Comparison of ENCODE assay signal across 14 cellular contexts in the genomic region with DNA sequence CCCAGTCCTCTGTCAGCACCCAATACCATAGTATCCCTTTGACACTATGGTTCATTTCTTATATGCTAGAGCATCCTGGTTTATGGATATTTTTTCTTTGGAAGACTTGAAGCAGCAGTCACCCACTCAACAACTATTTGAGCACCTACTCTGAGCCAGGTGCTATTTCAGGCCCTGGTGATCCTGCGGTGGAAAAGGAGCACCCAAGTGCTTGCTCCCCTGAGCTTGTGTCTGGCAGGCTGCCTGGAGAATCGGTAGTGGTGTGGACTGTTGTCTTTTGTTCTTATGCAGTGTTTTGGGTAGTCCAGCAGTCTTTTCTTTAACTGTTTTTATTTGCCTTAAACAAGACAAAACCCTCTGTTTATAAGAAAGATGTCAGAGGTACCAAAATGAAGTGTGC. TPM values are rescaled to one million over a fixed set of nuclear protein-coding genes. Genes with fewer than 3 reads are reported as not detected.
DNase-seq lines count a peak whose midpoint lies in the region; ATAC-seq and TF ChIP-seq lines count a peak whose summit lies in the region.
"Had no signal": no experiment of that assay in that cellular context is flagged by ENCODE, and none has a peak within 500 bp of the region (broad histone marks: within the 10 kb centered on the region; RNA-seq: fewer than 3 reads in every experiment).

No MANE protein-coding gene starts in this region.

- H3K4me3 Mint-ChIP-seq in CD4-positive, CD25-positive, alpha-beta regulatory T cell: peak overlapping the region in 3 of 4 donors; percentile 71 to 87 (median 79)
- H3K4me3 Mint-ChIP-seq in CD8-positive, alpha-beta memory T cell: peak overlapping the region in 5 of 7 donors; percentile 20 to 81 (median 51)
- H3K4me3 Mint-ChIP-seq in activated CD8-positive, alpha-beta T cell treated with anti-CD3 and anti-CD28 coated beads for 36 hours: no peak overlapping the region
- no peak overlapping the region for H3K4me3 Mint-ChIP-seq in memory B cell

- 50 to 55% methylated on average over 1 to 2 of the region's 2 CpGs for WGBS in transverse colon (ENCODE audit: low coverage in 1 of 2), 2 donors

- CTCF ChIA-PET in CD8-positive, alpha-beta memory T cell (lab: Charles Lee): no interaction called here
- CTCF ChIA-PET in activated CD8-positive, alpha-beta T cell treated with anti-CD3 and anti-CD28 coated beads for 36 hours (lab: Charles Lee): interaction anchor here (0.9 kb wide), 1 partner anchor 9 kb away, joined by 3 read pairs; no protein-coding TSS in a partner anchor

- ATAC-seq in CD4-positive, CD25-positive, alpha-beta regulatory T cell (ENCODE audit: low read depth in 2 of 2): no peak
- ATAC-seq in activated CD8-positive, alpha-beta T cell treated with anti-CD3 and anti-CD28 coated beads for 36 hours: no peak
- ATAC-seq in memory B cell (ENCODE audit: low read depth) (no peak), GM19324 (IDR thresholded peaks at IDR 0.05; ENCODE audit: low FRiP score, unreplicated experiment) (no peak)

- H3K4me1 ChIP-seq in CD4-positive, CD25-positive, alpha-beta regulatory T cell (ENCODE audit: control insufficient read depth, insufficient read depth, low read length, poor library complexity, severe bottlenecking): peaks cover 96% of the 10 kb centered on the region
- H3K4me1 ChIP-seq in CD8-positive, alpha-beta memory T cell (ENCODE audit: insufficient read depth, low read length): peaks cover 95% of the 10 kb centered on the region
- peaks cover 9 to 49% (median 14%) of the 10 kb centered on the region in 4 donors for H3K4me1 ChIP-seq in transverse colon

- H3K4me1 Mint-ChIP-seq in CD4-positive, CD25-positive, alpha-beta regulatory T cell: peaks cover 28 to 100% (median 83%) of the 10 kb centered on the region in 4 donors
- H3K4me1 Mint-ChIP-seq in CD8-positive, alpha-beta memory T cell: peaks cover 90 to 98% (median 93%) of the 10 kb centered on the region in 3 donors
- peaks cover 93% of the 10 kb centered on the region for H3K4me1 Mint-ChIP-seq in activated CD8-positive, alpha-beta T cell treated with anti-CD3 and anti-CD28 coated beads for 36 hours (ENCODE audit: low read depth)
- H3K4me1 Mint-ChIP-seq in memory B cell: peaks cover 63% of the 10 kb centered on the region

- peak overlapping the region; percentile 85 for H3K27ac ChIP-seq in CD4-positive, CD25-positive, alpha-beta regulatory T cell (ENCODE audit: insufficient read depth, low read length, poor library complexity, severe bottlenecking)
- no peak overlapping the region for H3K27ac ChIP-seq in CD8-positive, alpha-beta memory T cell (ENCODE audit: low read depth, low read length)
- no peak overlapping the region for H3K27ac ChIP-seq in transverse colon
- H3K27ac ChIP-seq: coronary artery, hepatocyte, SK-N-MC had no signal

- peak overlapping the region; percentile 9 for H3K4me3 ChIP-seq in CD4-positive, CD25-positive, alpha-beta regulatory T cell (ENCODE audit: low read depth, low read length)
- H3K4me3 ChIP-seq in CD8-positive, alpha-beta memory T cell (ENCODE audit: low read length): no peak overlapping the region
- H3K4me3 ChIP-seq in transverse colon: no peak overlapping the region
- H3K4me3 ChIP-seq: coronary artery, esophagus squamous epithelium, hepatocyte, SK-N-MC had no signal

- H3K27me3 ChIP-seq in CD4-positive, CD25-positive, alpha-beta regulatory T cell (ENCODE audit: control insufficient read depth, insufficient read depth, low read length): no peaks in the 10 kb centered on the region
- no peaks in the 10 kb centered on the region for H3K27me3 ChIP-seq in CD8-positive, alpha-beta memory T cell (ENCODE audit: insufficient read depth, low read length, poor library complexity, severe bottlenecking)
- H3K27me3 ChIP-seq in transverse colon: no peaks in the 10 kb centered on the region
- H3K27me3 ChIP-seq: esophagus squamous epithelium, hepatocyte had no signal

- POLR2A ChIA-PET in CD8-positive, alpha-beta memory T cell (lab: Charles Lee): interaction anchor here (1.3 kb wide), 1 partner anchor 18 kb away, joined by 5 read pairs; no protein-coding TSS in a partner anchor
- POLR2A ChIA-PET in activated CD8-positive, alpha-beta T cell treated with anti-CD3 and anti-CD28 coated beads for 36 hours (lab: Charles Lee): interaction anchor here (1.3 to 2.5 kb wide), 4 partner anchors 10 to 19 kb away, joined by 3 to 8 read pairs (median 4); no protein-coding TSS in a partner anchor

- in situ Hi-C loops in transverse colon (cut with MboI; ENCODE audit: low pct_ligation_motif_present in 1 of 4, low pct_unique_long_range_greater_than_20kb in 1 of 4, low sequenced_read_pairs in 3 of 4): no loop called here

- no peaks in the 10 kb centered on the region for H3K27me3 Mint-ChIP-seq in CD4-positive, CD25-positive, alpha-beta regulatory T cell
- no peaks in the 10 kb centered on the region for H3K27me3 Mint-ChIP-seq in CD8-positive, alpha-beta memory T cell
- no peaks in the 10 kb centered on the region for H3K27me3 Mint-ChIP-seq in activated CD8-positive, alpha-beta T cell treated with anti-CD3 and anti-CD28 coated beads for 36 hours
- no peaks in the 10 kb centered on the region for H3K27me3 Mint-ChIP-seq in memory B cell

- H3K9me3 Mint-ChIP-seq in CD4-positive, CD25-positive, alpha-beta regulatory T cell: peaks cover 0 to 1% (median 0%) of the 10 kb centered on the region in 7 donors
- H3K9me3 Mint-ChIP-seq in CD8-positive, alpha-beta memory T cell: no peaks in the 10 kb centered on the region
- no peaks in the 10 kb centered on the region for H3K9me3 Mint-ChIP-seq in activated CD8-positive, alpha-beta T cell treated with anti-CD3 and anti-CD28 coated beads for 36 hours
- peaks cover 1% of the 10 kb centered on the region for H3K9me3 Mint-ChIP-seq in memory B cell

- TF ChIP-seq CTCF in activated CD8-positive, alpha-beta T cell treated with anti-CD3 and anti-CD28 coated beads for 36 hours (IDR thresholded peaks at IDR 0.05): no peak
- no peak for TF ChIP-seq CTCF in transverse colon (IDR thresholded peaks at IDR 0.05)

- peak overlapping the region; percentile 93 to 98 (median 93) for H3K27ac Mint-ChIP-seq in CD4-positive, CD25-positive, alpha-beta regulatory T cell
- peak overlapping the region; percentile 87 to 100 (median 96) for H3K27ac Mint-ChIP-seq in CD8-positive, alpha-beta memory T cell
- H3K27ac Mint-ChIP-seq in activated CD8-positive, alpha-beta T cell treated with anti-CD3 and anti-CD28 coated beads for 36 hours: peak overlapping the region; percentile 84
- H3K27ac Mint-ChIP-seq in memory B cell: peak overlapping the region; percentile 88

- peaks cover 22% of the 10 kb centered on the region for H3K36me3 Mint-ChIP-seq in CD4-positive, CD25-positive, alpha-beta regulatory T cell
- peaks cover 0 to 28% (median 6%) of the 10 kb centered on the region in 3 donors for H3K36me3 Mint-ChIP-seq in CD8-positive, alpha-beta memory T cell
- H3K36me3 Mint-ChIP-seq in activated CD8-positive, alpha-beta T cell treated with anti-CD3 and anti-CD28 coated beads for 36 hours (ENCODE audit: low read depth): peaks cover 38% of the 10 kb centered on the region
- peaks cover 13% of the 10 kb centered on the region for H3K36me3 Mint-ChIP-seq in memory B cell

- DNase-seq in CD4-positive, CD25-positive, alpha-beta regulatory T cell: no peak
- no peak for DNase-seq in CD8-positive, alpha-beta memory T cell
- no peak for DNase-seq in activated CD8-positive, alpha-beta T cell treated with anti-CD3 and anti-CD28 coated beads for 36 hours
- DNase-seq in memory B cell (ENCODE audit: low spot score in 2 of 2) (no peak), GM19238 (ENCODE audit: insufficient read length, low spot score) (no peak), transverse colon (no peak)
- no peak for DNase-seq in stimulated activated naive CD4-positive, alpha-beta T cell treated with Interleukin-2 at 50 U/mL for 16 hours (lab: John Stamatoyannopoulos, UW)
- DNase-seq: activated CD4-positive, CD25-positive, alpha-beta regulatory T cell; esophagus squamous epithelium; NCI-H187 had no signal

- intact Hi-C loops in activated CD8-positive, alpha-beta T cell treated with anti-CD3 and anti-CD28 coated beads for 36 hours (cut with micrococcal nuclease): no loop called here
- intact Hi-C loops in transverse colon (cut with DNase I; ENCODE audit: low total_unique reads): no loop called here

- no peak for TF ChIP-seq EP300 in transverse colon (IDR thresholded peaks at IDR 0.05; ENCODE audit: low read depth)

- H3K9me3 ChIP-seq in CD4-positive, CD25-positive, alpha-beta regulatory T cell (ENCODE audit: control insufficient read depth in 2 of 2, low read length in 2 of 2): no peaks in the 10 kb centered on the region
- no peaks in the 10 kb centered on the region for H3K9me3 ChIP-seq in CD8-positive, alpha-beta memory T cell (ENCODE audit: low read length)
- H3K9me3 ChIP-seq in transverse colon: no peaks in the 10 kb centered on the region
- H3K9me3 ChIP-seq: esophagus squamous epithelium had no signal

- TF ChIP-seq POLR2A in transverse colon (IDR thresholded peaks at IDR 0.05): no peak

- H3K36me3 ChIP-seq in CD4-positive, CD25-positive, alpha-beta regulatory T cell (ENCODE audit: control insufficient read depth, insufficient read depth, low read length): peaks cover 22% of the 10 kb centered on the region
- peaks cover 6% of the 10 kb centered on the region for H3K36me3 ChIP-seq in CD8-positive, alpha-beta memory T cell (ENCODE audit: insufficient read depth, low read length)
- H3K36me3 ChIP-seq in transverse colon: no peaks in the 10 kb centered on the region

RNA-seq across cellular contexts. Expression of gene NCK2, which starts 28.9 kb away (rescaled TPM):
- 167 TPM for total RNA-seq in CD4-positive, CD25-positive, alpha-beta regulatory T cell
- 10 to 100 TPM; 44.8 to 62.3 (median 58.6) TPM for polyA plus RNA-seq in CD4-positive, CD25-positive, alpha-beta regulatory T cell
- total RNA-seq in CD8-positive, alpha-beta memory T cell: 10 to 100 TPM; 72.4 to 76.1 TPM
- polyA plus RNA-seq in CD8-positive, alpha-beta memory T cell: 77.9 TPM
- 10 to 100 TPM; 68.3 to 69.7 TPM for total RNA-seq in activated CD8-positive, alpha-beta T cell treated with anti-CD3 and anti-CD28 coated beads for 36 hours
- total RNA-seq in transverse colon: 10 to 100 TPM; 42.2 to 74.1 (median 59.9) TPM

Comparison
In these comparisons a context has a peak if more than half of its experiments do, and no peak if none do; other contexts are left out.
1. H3K4me3 Mint-ChIP-seq: peak in CD4-positive, CD25-positive, alpha-beta regulatory T cell (3 of 4) and CD8-positive, alpha-beta memory T cell (5 of 7); none in activated CD8-positive, alpha-beta T cell treated with anti-CD3 and anti-CD28 coated beads for 36 hours (single experiment) and memory B cell (single experiment).
2. Peak in every context shown above with its lines, with median percentiles within 50 percentile points of each other: H3K27ac Mint-ChIP-seq.